Comparison of ENCODE assay signal across 8 cellular contexts in the genomic region with DNA sequence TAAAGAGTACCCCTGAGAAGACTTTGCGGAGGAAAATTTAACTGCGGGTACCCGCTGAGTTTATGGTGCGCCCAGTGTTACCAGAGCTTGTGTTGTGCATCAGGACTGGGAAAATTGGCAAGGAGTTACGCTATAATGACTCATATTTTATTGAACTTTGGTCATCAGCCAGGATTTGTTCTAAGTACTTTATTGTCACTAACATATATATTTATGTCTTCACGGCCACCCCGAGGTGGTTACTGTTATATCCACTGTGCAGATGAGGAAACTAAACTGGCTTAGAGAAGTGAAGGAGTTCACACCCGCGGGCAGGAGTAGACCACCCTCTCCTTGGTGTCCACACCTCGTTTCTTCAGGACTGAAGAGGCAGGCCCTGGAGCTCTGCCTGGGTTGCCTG. TPM values are rescaled to one million over a fixed set of nuclear protein-coding genes. Genes with fewer than 3 reads are reported as not detected.
DNase-seq lines count a peak whose midpoint lies in the region; ATAC-seq, FAIRE-seq and TF ChIP-seq lines count a peak whose summit lies in the region.

No MANE protein-coding gene starts in this region.

- H3K4me1 Mint-ChIP-seq in Caco-2 (ENCODE audit: low read depth, unreplicated experiment) = no peaks in the 10 kb centered on the region

- H3K27me3 ChIP-seq in Caco-2 (replicated peaks; ENCODE audit: control insufficient read depth, insufficient read depth, low read length) (no peaks in the 10 kb centered on the region), adrenal gland (no peaks in the 10 kb centered on the region), iPS DF 6.9 (ENCODE audit: control insufficient read depth, insufficient read depth, low read length) (0 out of 2 replicates have a peak, but pooled peaks cover 3% of the 10 kb centered on the region), small intestine (ENCODE audit: control insufficient read depth in 2 of 2, insufficient read depth in 2 of 2, low read length in 2 of 2) (no peaks in the 10 kb centered on the region)

- ATAC-seq in GM21367 (IDR thresholded peaks at IDR 0.05; ENCODE audit: unreplicated experiment) (no peak), HG02798 (IDR thresholded peaks at IDR 0.05; ENCODE audit: poor library complexity, unreplicated experiment) (no peak), HG03442 (IDR thresholded peaks at IDR 0.05; ENCODE audit: unreplicated experiment) (no peak)

- H3K9me3 Mint-ChIP-seq in Caco-2 (ENCODE audit: unreplicated experiment) = no peaks in the 10 kb centered on the region

- no peaks in the 10 kb centered on the region; the same call in 1 of the 2 replicates for H3K36me3 ChIP-seq in Caco-2 (ENCODE audit: control insufficient read depth, insufficient read depth, low read length)
- H3K36me3 ChIP-seq in adrenal gland (replicated peaks in 1 of 2) = peaks cover 0 to 24% of the 10 kb centered on the region in 2 donors
- H3K36me3 ChIP-seq in iPS DF 6.9 (ENCODE audit: control insufficient read depth, insufficient read depth, low read length) = no peaks in the 10 kb centered on the region
- H3K36me3 ChIP-seq in small intestine (ENCODE audit: control insufficient read depth in 2 of 2, insufficient read depth in 2 of 2, low read length in 2 of 2) = no peaks in the 10 kb centered on the region

- BruUV-seq in Caco-2 (replicated peaks; lab: Mats Ljungman, UMichigan) = TSS peak; percentile 68

- H3K27me3 Mint-ChIP-seq in Caco-2 (ENCODE audit: insufficient read depth, unreplicated experiment) = peaks cover 9% of the 10 kb centered on the region

- no peak for TF ChIP-seq CTCF in Caco-2 (IDR thresholded peaks at IDR 0.05; ENCODE audit: insufficient read depth in 1 of 2, low read depth in 1 of 2, low read length in 1 of 2, severe bottlenecking in 1 of 2, unreplicated experiment in 1 of 2)
- no peak for TF ChIP-seq CTCF in adrenal gland (IDR thresholded peaks at IDR 0.05)

- CTCF ChIA-PET in Caco-2 (lab: Charles Lee) = interaction anchor here (0.8 kb wide), 1 partner anchor 162 kb away, joined by 3 read pairs; no protein-coding TSS in a partner anchor

- peaks cover 14% of the 10 kb centered on the region for H3K36me3 Mint-ChIP-seq in Caco-2 (ENCODE audit: insufficient read depth, unreplicated experiment)

- WGBS in adrenal gland, 4 donors = 15 to 28% (median 25%) methylated on average over 10 of the region's 10 CpGs
- WGBS in iPS DF 6.9 (ENCODE audit: insufficient coverage, insufficient read length) = no CpG with 5 or more reads among the region's 10 CpGs
- 11 to 24% (median 16%) methylated on average over 10 of the region's 10 CpGs for WGBS in small intestine, 3 donors

- intact Hi-C loops in Caco-2 (cut with micrococcal nuclease; ENCODE audit: unreplicated experiment) = loop anchor here (2.0 kb wide), 1 partner anchor 28 kb away; a partner anchor contains a TSS
- intact Hi-C loops in adrenal gland (cut with DNase I) = no loop called here

- peak overlapping the region; percentile 79 to 94 (median 89) for H3K27ac ChIP-seq in adrenal gland
- H3K27ac ChIP-seq in iPS DF 6.9 (ENCODE audit: low read length) = no peak overlapping the region
- H3K27ac ChIP-seq in small intestine (ENCODE audit: low read depth in 1 of 2, low read length in 1 of 2) = peak overlapping the region; percentile 79 to 86

- no peak for DNase-seq in Caco-2
- DNase-seq in LHCN-M2 (ENCODE audit: low read depth) = peak; percentile 60
- DNase-seq in adrenal gland = peak in 2 of 7 donors; percentile 18 to 20
- DNase-seq in iPS DF 6.9 (ENCODE audit: low read depth, low spot score) = no peak
- peak; percentile 91 for DNase-seq in small intestine

- H3K9me3 ChIP-seq in Caco-2 (no peaks in the 10 kb centered on the region), adrenal gland (replicated peaks in 1 of 3) (no peaks in the 10 kb centered on the region), iPS DF 6.9 (ENCODE audit: control insufficient read depth, insufficient read depth, low read length) (no peaks in the 10 kb centered on the region), small intestine (ENCODE audit: control insufficient read depth, low read depth) (no peaks in the 10 kb centered on the region)

- no peak for TF ChIP-seq POLR2A in adrenal gland (IDR thresholded peaks at IDR 0.05)

- H3K4me3 ChIP-seq in Caco-2 (ENCODE audit: low read depth, low read length) = peak overlapping the region; percentile 45
- peak overlapping the region; percentile 7 to 84 (median 71) for H3K4me3 ChIP-seq in adrenal gland
- peak overlapping the region; percentile 51; the same call in 1 of the 2 replicates for H3K4me3 ChIP-seq in iPS DF 6.9 (ENCODE audit: low read length)
- peak overlapping the region; percentile 49 to 83 for H3K4me3 ChIP-seq in small intestine (ENCODE audit: low read depth in 1 of 2, low read length in 2 of 2)

- H3K4me3 Mint-ChIP-seq in Caco-2 (ENCODE audit: unreplicated experiment) = peak overlapping the region; percentile 81

- FAIRE-seq in small intestine (lab: Jason Lieb, UNC) = no peak

- peaks cover 4% of the 10 kb centered on the region for H3K4me1 ChIP-seq in Caco-2
- H3K4me1 ChIP-seq in adrenal gland (replicated peaks in 1 of 2) = peaks cover 6 to 27% of the 10 kb centered on the region in 2 donors
- H3K4me1 ChIP-seq in iPS DF 6.9 (ENCODE audit: control insufficient read depth, insufficient read depth, low read length) = peaks cover 3% of the 10 kb centered on the region
- peaks cover 4 to 5% of the 10 kb centered on the region in 2 donors for H3K4me1 ChIP-seq in small intestine (ENCODE audit: control insufficient read depth in 2 of 2, insufficient read depth in 1 of 2, low read depth in 1 of 2, low read length in 1 of 2)

- POLR2A ChIA-PET in Caco-2 (lab: Charles Lee) = interaction anchor here (0.7 to 1.0 kb wide), 2 partner anchors 28 to 138 kb away, joined by 3 to 4 read pairs; no protein-coding TSS in a partner anchor

- peak overlapping the region; percentile 90 for H3K27ac Mint-ChIP-seq in Caco-2 (ENCODE audit: unreplicated experiment)

RNA-seq across cellular contexts. Expression of a gene that starts 0.7 kb away (rescaled TPM):
- total RNA-seq in Caco-2 (2022) (19.5 and 24.7 TPM in 2 replicates), LHCN-M2 (2014; rRNA removed) (10.9 and 14.6 TPM in 2 replicates), adrenal gland (10 to 100 TPM; 12.3 to 64.5 (median 41.4) TPM)
- polyA plus RNA-seq in LHCN-M2 (2012) = 6.6 TPM
- polyA plus RNA-seq in adrenal gland (100 to 1,000 TPM in 2 of 3 donors, 1 to 10 TPM in 1; 9.8 to 195 (median 108) TPM), small intestine (10 to 100 TPM in 2 of 3 donors, 1 to 10 TPM in 1; 7.0 to 62.6 (median 16.8) TPM)

RNA-seq across cellular contexts. Expression of a gene that starts 19.0 kb away (rescaled TPM):
- total RNA-seq in Caco-2 (2022) = not detected in 2 replicates
- total RNA-seq in LHCN-M2 (2014; rRNA removed) = not detected in 2 replicates
- not detected for polyA plus RNA-seq in LHCN-M2 (2012)
- total RNA-seq in adrenal gland = not detected
- polyA plus RNA-seq in adrenal gland = not detected
- polyA plus RNA-seq in small intestine = not detected

RNA-seq across cellular contexts. Expression of a gene that starts 28.7 kb away (rescaled TPM):
- total RNA-seq in Caco-2 (2022) = 71.5 and 83.3 TPM in 2 replicates
- total RNA-seq in LHCN-M2 (2014; rRNA removed) = 71.4 and 82.3 TPM in 2 replicates
- 39.6 TPM for polyA plus RNA-seq in LHCN-M2 (2012)
- 10 to 100 TPM; 41.3 to 89.3 (median 48.0) TPM for total RNA-seq in adrenal gland
- 10 to 100 TPM; 28.7 to 49.6 (median 32.3) TPM for polyA plus RNA-seq in adrenal gland
- polyA plus RNA-seq in small intestine = 10 to 100 TPM; 18.6 to 30.6 (median 26.6) TPM

Comparison
In these comparisons a context has a peak if more than half of its experiments do, and no peak if none do; other contexts are left out.
1. DNase-seq: peak in LHCN-M2 (single experiment) and small intestine (single experiment); none in Caco-2 (0 of 2) and iPS DF 6.9 (single experiment).
2. Peak in every context shown above with its lines, with median percentiles within 50 percentile points of each other: H3K4me3 ChIP-seq.